Comparison of ENCODE assay signal across 28 cellular contexts in the genomic region with DNA sequence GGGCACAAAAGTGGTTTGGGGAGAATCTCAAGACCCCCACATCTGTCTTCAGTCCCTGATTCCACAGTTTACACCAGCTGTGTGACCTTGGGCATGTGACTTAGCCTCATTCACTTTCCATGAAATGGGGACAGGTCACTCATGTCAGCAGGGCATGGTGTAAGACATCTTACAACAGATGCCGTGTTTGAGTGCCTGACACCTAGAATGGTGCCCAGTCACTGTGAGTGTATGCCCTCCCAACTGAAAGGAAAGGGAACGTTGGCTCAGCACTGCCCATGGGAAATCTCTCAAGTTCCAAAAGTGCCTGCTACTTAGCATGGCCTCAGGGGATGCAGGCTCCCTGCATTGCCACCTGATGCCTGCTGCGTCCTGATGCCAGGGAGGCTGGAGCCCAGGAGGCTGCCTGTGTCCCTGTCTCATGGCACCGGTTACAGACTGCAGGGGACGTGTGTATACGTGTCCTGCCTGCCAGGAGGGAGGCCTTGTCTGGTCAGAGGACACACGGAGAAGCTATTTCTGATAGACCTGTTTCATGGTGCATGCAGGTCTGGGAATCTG. TPM values are rescaled to one million over a fixed set of nuclear protein-coding genes. Genes with fewer than 3 reads are reported as not detected.
A peak's percentile ranks its signal among the peaks of the same experiment; 100 is the strongest.
DNase-seq lines count a peak whose midpoint lies in the region; ATAC-seq, FAIRE-seq and TF ChIP-seq lines count a peak whose summit lies in the region.
"Had no signal": no experiment of that assay in that cellular context is flagged by ENCODE, and none has a peak within 500 bp of the region (broad histone marks: within the 10 kb centered on the region; RNA-seq: fewer than 3 reads in every experiment).

No MANE protein-coding gene starts in this region.

- no peak for DNase-seq in activated naive CD4-positive, alpha-beta T cell treated with anti-CD3 and anti-CD28 coated beads, Interleukin-2, amount 50 U/mL, for 72 hours (ENCODE audit: low spot score in 2 of 2)
- DNase-seq in activated naive CD4-positive, alpha-beta T cell treated with Interleukin-2 at 50 U/mL for 16 hours = no peak
- no peak for DNase-seq in GM12892 (ENCODE audit: insufficient read length)
- DNase-seq in endodermal cell = no peak
- no peak for DNase-seq in NCI-H345 (lab: John Stamatoyannopoulos, UW)
- DNase-seq in hepatocyte (ENCODE audit: low spot score) = no peak
- DNase-seq in NOMO-1 (lab: John Stamatoyannopoulos, UW; ENCODE audit: unreplicated experiment in 2 of 2) = no peak
- DNase-seq: ACHN; activated CD4-positive, alpha-beta T cell treated with anti-CD3 and anti-CD28 coated beads, Interleukin-2, amount 50 U/mL, for 1 hour; caudate nucleus; dorsolateral prefrontal cortex; heart left ventricle; left cardiac atrium; mammary epithelial cell; NCI-H1417; NCI-H2081; NCI-H226; NCI-H82; stimulated activated CD4-positive, alpha-beta T cell treated with anti-CD3 and anti-CD28 coated beads, Interleukin-2, amount 100 ng/mL, for 24 hours; testis had no signal

- H3K79me2 ChIP-seq in hepatocyte = peaks cover 26% of the 10 kb centered on the region

- peak overlapping the region; percentile 70 to 75 for H3K27ac Mint-ChIP-seq in activated naive CD4-positive, alpha-beta T cell treated with anti-CD3 and anti-CD28 coated beads, Interleukin-2, amount 50 U/mL, for 72 hours
- peak overlapping the region; percentile 55 for H3K27ac Mint-ChIP-seq in endodermal cell
- H3K27ac Mint-ChIP-seq in stimulated activated memory B cell treated with anti-CD40 and anti-IgM and Interleukin-4, amounts not matched to agents 10 μg/mL and 1 μg/mL and 100 μg/mL, for 72 hours = peak overlapping the region; percentile 54
- H3K27ac Mint-ChIP-seq: T-helper 2 cell treated with Interferon-gamma antibody and Interleukin-4, amounts not matched to agents 5 μg/mL and 100 μg/mL, for 36 hours had no signal

- H3K9me3 Mint-ChIP-seq in activated naive CD4-positive, alpha-beta T cell treated with anti-CD3 and anti-CD28 coated beads, Interleukin-2, amount 50 U/mL, for 72 hours = no peaks in the 10 kb centered on the region
- no peaks in the 10 kb centered on the region for H3K9me3 Mint-ChIP-seq in endodermal cell
- H3K9me3 Mint-ChIP-seq in stimulated activated memory B cell treated with anti-CD40 and anti-IgM and Interleukin-4, amounts not matched to agents 10 μg/mL and 1 μg/mL and 100 μg/mL, for 72 hours = no peaks in the 10 kb centered on the region
- H3K9me3 Mint-ChIP-seq: activated naive CD4-positive, alpha-beta T cell treated with anti-CD3 and anti-CD28 coated beads, Interleukin-2, amount 50 U/mL, for 24 hours; T-helper 2 cell treated with Interferon-gamma antibody and Interleukin-4, amounts not matched to agents 5 μg/mL and 100 μg/mL, for 36 hours had no signal

- H3K4me1 ChIP-seq in endodermal cell (ENCODE audit: control insufficient read depth, insufficient read depth, low read length) (no peaks in the 10 kb centered on the region), hepatocyte (ENCODE audit: insufficient read depth) (no peaks in the 10 kb centered on the region)
- H3K4me1 ChIP-seq: ascending aorta, testis had no signal

- H3K9me3 ChIP-seq in endodermal cell (ENCODE audit: control insufficient read depth, low read length) = no peaks in the 10 kb centered on the region
- no peaks in the 10 kb centered on the region for H3K9me3 ChIP-seq in hepatocyte (ENCODE audit: low read depth)
- H3K9me3 ChIP-seq: ascending aorta; BLaER1 treated with 17β-estradiol and CSF1 and Interleukin-3, amounts not matched to agents 10 nM and 100 nM; heart left ventricle; testis had no signal

- H3K4me3 Mint-ChIP-seq in endodermal cell = no peak overlapping the region
- no peak overlapping the region for H3K4me3 Mint-ChIP-seq in stimulated activated memory B cell treated with anti-CD40 and anti-IgM and Interleukin-4, amounts not matched to agents 10 μg/mL and 1 μg/mL and 100 μg/mL, for 72 hours
- H3K4me3 Mint-ChIP-seq: activated naive CD4-positive, alpha-beta T cell treated with anti-CD3 and anti-CD28 coated beads, Interleukin-2, amount 50 U/mL, for 24 hours; T-helper 2 cell treated with Interferon-gamma antibody and Interleukin-4, amounts not matched to agents 5 μg/mL and 100 μg/mL, for 36 hours had no signal

- H3K9me2 ChIP-seq in hepatocyte (replicated peaks; ENCODE audit: insufficient read depth) = no peaks in the 10 kb centered on the region

- H3K27me3 ChIP-seq in endodermal cell (ENCODE audit: control insufficient read depth, insufficient read depth, low read length, poor library complexity, severe bottlenecking) = no peaks in the 10 kb centered on the region
- no peaks in the 10 kb centered on the region for H3K27me3 ChIP-seq in hepatocyte
- H3K27me3 ChIP-seq: ascending aorta; BLaER1 treated with 17β-estradiol and CSF1 and Interleukin-3, amounts not matched to agents 10 nM and 100 nM; dorsolateral prefrontal cortex; heart left ventricle; testis had no signal

- FAIRE-seq in GM12892 (lab: Jason Lieb, UNC) = no peak

- H3K4me1 Mint-ChIP-seq in endodermal cell = no peaks in the 10 kb centered on the region
- peaks cover 21% of the 10 kb centered on the region for H3K4me1 Mint-ChIP-seq in stimulated activated memory B cell treated with anti-CD40 and anti-IgM and Interleukin-4, amounts not matched to agents 10 μg/mL and 1 μg/mL and 100 μg/mL, for 72 hours

- peaks cover 14 to 22% of the 10 kb centered on the region in 2 donors for H3K36me3 Mint-ChIP-seq in activated naive CD4-positive, alpha-beta T cell treated with anti-CD3 and anti-CD28 coated beads, Interleukin-2, amount 50 U/mL, for 72 hours
- H3K36me3 Mint-ChIP-seq in endodermal cell (ENCODE audit: low read depth) = peaks cover 72% of the 10 kb centered on the region
- H3K36me3 Mint-ChIP-seq in stimulated activated memory B cell treated with anti-CD40 and anti-IgM and Interleukin-4, amounts not matched to agents 10 μg/mL and 1 μg/mL and 100 μg/mL, for 72 hours = peaks cover 36% of the 10 kb centered on the region

- H3K4me2 ChIP-seq in hepatocyte = no peak overlapping the region
- H3K4me2 ChIP-seq: BLaER1 treated with 17β-estradiol and CSF1 and Interleukin-3, amounts not matched to agents 10 nM and 100 nM had no signal

- H3K4me3 ChIP-seq in endodermal cell (ENCODE audit: low read length) (no peak overlapping the region), hepatocyte (no peak overlapping the region)
- H3K4me3 ChIP-seq: ascending aorta; BLaER1 treated with 17β-estradiol and CSF1 and Interleukin-3, amounts not matched to agents 10 nM and 100 nM; dorsolateral prefrontal cortex; heart left ventricle; testis had no signal

- H3K27ac ChIP-seq in endodermal cell (ENCODE audit: low read depth, low read length) = no peak overlapping the region
- H3K27ac ChIP-seq in hepatocyte = no peak overlapping the region
- H3K27ac ChIP-seq: ascending aorta; BLaER1 treated with 17β-estradiol and CSF1 and Interleukin-3, amounts not matched to agents 10 nM and 100 nM; dorsolateral prefrontal cortex; epithelial cell of prostate; heart left ventricle; testis; VCaP had no signal

- no peak for ATAC-seq in activated naive CD4-positive, alpha-beta T cell treated with anti-CD3 and anti-CD28 coated beads, Interleukin-2, amount 50 U/mL, for 72 hours
- ATAC-seq in stimulated activated memory B cell treated with anti-CD40 and anti-IgM and Interleukin-4, amounts not matched to agents 10 μg/mL and 1 μg/mL and 100 μg/mL, for 72 hours = no peak
- ATAC-seq: SK-N-SH treated with all-trans-retinoic acid at 6 μM for 48 hours had no signal

- peaks cover 86% of the 10 kb centered on the region for H3K36me3 ChIP-seq in endodermal cell (ENCODE audit: control insufficient read depth, insufficient read depth, low read length)
- H3K36me3 ChIP-seq in hepatocyte (replicated peaks; ENCODE audit: insufficient read depth, low read depth) = no peaks in the 10 kb centered on the region

- TF ChIP-seq POLR2A in GM12892 (IDR thresholded peaks at IDR 0.05; ENCODE audit: low read depth, low read length) = peak; percentile 60

- 94 to 96% methylated on average over 6 to 7 of the region's 7 CpGs for WGBS in endodermal cell (ENCODE audit: insufficient coverage in 1 of 2, insufficient read length in 1 of 2), 2 experiments
- WGBS in hepatocyte (ENCODE audit: low lambda C conversion rate, missing lambda C conversion rate) = 97% methylated on average over 7 of the region's 7 CpGs

- no peaks in the 10 kb centered on the region for H3K27me3 Mint-ChIP-seq in endodermal cell (ENCODE audit: insufficient read depth)
- no peaks in the 10 kb centered on the region for H3K27me3 Mint-ChIP-seq in stimulated activated memory B cell treated with anti-CD40 and anti-IgM and Interleukin-4, amounts not matched to agents 10 μg/mL and 1 μg/mL and 100 μg/mL, for 72 hours
- H3K27me3 Mint-ChIP-seq: activated naive CD4-positive, alpha-beta T cell treated with anti-CD3 and anti-CD28 coated beads, Interleukin-2, amount 50 U/mL, for 24 hours had no signal

- no peak overlapping the region for H3K9ac ChIP-seq in endodermal cell (ENCODE audit: extremely low read depth, low read length, poor library complexity, severe bottlenecking)
- H3K9ac ChIP-seq: BLaER1 treated with 17β-estradiol and CSF1 and Interleukin-3, amounts not matched to agents 10 nM and 100 nM had no signal

- H2AFZ ChIP-seq in hepatocyte = no peak overlapping the region

- peaks cover 4% of the 10 kb centered on the region for H4K20me1 ChIP-seq in hepatocyte (ENCODE audit: insufficient read depth, poor library complexity, severe bottlenecking)

- TF ChIP-seq CTCF in endodermal cell (conservative IDR thresholded peaks at IDR 0.05) (no peak), hepatocyte (IDR thresholded peaks at IDR 0.05; ENCODE audit: poor library complexity) (no peak)

RNA-seq across cellular contexts. Expression of a gene that starts 32.2 kb away (rescaled TPM):
- 10 to 100 TPM; 76.0 to 91.1 TPM for total RNA-seq in activated naive CD4-positive, alpha-beta T cell treated with anti-CD3 and anti-CD28 coated beads, Interleukin-2, amount 50 U/mL, for 72 hours
- polyA plus RNA-seq in GM12892 (2012; ENCODE audit: missing spikeins) = 64.4 TPM
- total RNA-seq in endodermal cell (10 to 100 TPM; 73.2 to 93.6 TPM), hepatocyte (48.2 and 50.3 TPM in 2 replicates)
- polyA plus RNA-seq in endodermal cell (2013, experiment 1 of 2) = 68.6 TPM
- 67.6 TPM for polyA plus RNA-seq in endodermal cell (2013, experiment 2 of 2)
- polyA plus RNA-seq in hepatocyte = 42.4 and 50.8 TPM in 2 replicates

RNA-seq across cellular contexts. Expression of a gene that starts 35.3 kb away (rescaled TPM):
- 10 to 100 TPM; 31.0 to 32.4 TPM for total RNA-seq in activated naive CD4-positive, alpha-beta T cell treated with anti-CD3 and anti-CD28 coated beads, Interleukin-2, amount 50 U/mL, for 72 hours
- 11.8 TPM for polyA plus RNA-seq in GM12892 (2012; ENCODE audit: missing spikeins)
- total RNA-seq in endodermal cell = 10 to 100 TPM; 32.1 to 39.0 TPM
- polyA plus RNA-seq in endodermal cell (2013, experiment 1 of 2) = 26.9 TPM
- 25.5 TPM for polyA plus RNA-seq in endodermal cell (2013, experiment 2 of 2)
- total RNA-seq in hepatocyte = 9.8 and 15.8 TPM in 2 replicates
- 11.4 and 19.0 TPM in 2 replicates for polyA plus RNA-seq in hepatocyte
